Comparison of ENCODE assay signal across 1 cellular context in the genomic region with DNA sequence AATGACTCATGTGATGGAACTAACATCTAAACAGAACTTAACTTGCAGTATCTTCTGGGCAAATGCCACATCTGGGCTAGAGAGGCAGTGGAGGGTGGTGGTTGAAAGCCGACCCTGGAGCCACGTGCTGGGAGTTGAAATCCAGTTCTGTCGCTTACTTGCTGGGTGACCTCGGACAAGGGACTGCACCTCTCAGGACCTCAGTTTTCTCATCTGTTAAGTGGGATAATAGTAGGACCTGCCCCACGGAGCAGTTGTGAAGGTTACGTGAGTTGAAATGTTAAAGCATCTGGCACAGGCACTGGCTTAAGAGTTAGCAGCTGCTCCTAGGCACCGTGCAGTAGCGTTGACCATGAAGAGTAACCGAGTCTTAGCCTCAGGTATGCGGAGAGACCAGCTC.
TF ChIP-seq lines count a peak whose summit lies in the region.

No MANE protein-coding gene starts in this region.

TF ChIP-seq in HCT116, 20 proteins besides CTCF, POLR2A, EP300 and RAD21 (continued from another document):
- TF ChIP-seq, protein P1, sequence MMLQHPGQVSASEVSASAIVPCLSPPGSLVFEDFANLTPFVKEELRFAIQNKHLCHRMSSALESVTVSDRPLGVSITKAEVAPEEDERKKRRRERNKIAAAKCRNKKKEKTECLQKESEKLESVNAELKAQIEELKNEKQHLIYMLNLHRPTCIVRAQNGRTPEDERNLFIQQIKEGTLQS (IDR thresholded peaks at IDR 0.05) = no peak
